ENCODE assay signal across 8 cellular contexts in genomic region chr3:106176734-106177133, GRCh38.
DNase-seq lines count a peak whose midpoint lies in the region; ATAC-seq and TF ChIP-seq lines count a peak whose summit lies in the region.

No MANE protein-coding gene starts in this region.

- H3K4me3 ChIP-seq in CD4-positive, CD25-positive, alpha-beta regulatory T cell (ENCODE audit: low read depth, low read length): peak overlapping the region; percentile 75
- H3K4me3 ChIP-seq in skeletal muscle satellite cell (ENCODE audit: low read length): no peak overlapping the region
- no peak overlapping the region for H3K4me3 ChIP-seq in endodermal cell (ENCODE audit: low read length)

- peaks cover 62% of the 10 kb centered on the region for H3K4me1 ChIP-seq in CD4-positive, CD25-positive, alpha-beta regulatory T cell (ENCODE audit: control insufficient read depth, insufficient read depth, low read length, poor library complexity, severe bottlenecking)
- H3K4me1 ChIP-seq in skeletal muscle satellite cell (ENCODE audit: control insufficient read depth, insufficient read depth, low read length) (no peaks in the 10 kb centered on the region), endodermal cell (ENCODE audit: control insufficient read depth, insufficient read depth, low read length) (peaks cover 3% of the 10 kb centered on the region)

- H3K27me3 Mint-ChIP-seq in CD4-positive, CD25-positive, alpha-beta regulatory T cell: no peaks in the 10 kb centered on the region
- no peaks in the 10 kb centered on the region for H3K27me3 Mint-ChIP-seq in activated T-helper 17 cell treated with anti-CD3 and anti-CD28 coated beads, Interleukin-2, amount 50 U/mL, for 72 hours
- H3K27me3 Mint-ChIP-seq in endodermal cell (ENCODE audit: insufficient read depth): no peaks in the 10 kb centered on the region

- peak overlapping the region; percentile 67 for H3K27ac ChIP-seq in CD4-positive, CD25-positive, alpha-beta regulatory T cell (ENCODE audit: insufficient read depth, low read length, poor library complexity, severe bottlenecking)
- H3K27ac ChIP-seq in endodermal cell (ENCODE audit: low read depth, low read length): no peak overlapping the region

- H3K9me3 ChIP-seq in CD4-positive, CD25-positive, alpha-beta regulatory T cell (ENCODE audit: control insufficient read depth in 2 of 2, low read length in 2 of 2): no peaks in the 10 kb centered on the region
- H3K9me3 ChIP-seq in skeletal muscle satellite cell (replicated peaks; ENCODE audit: low read length) (no peaks in the 10 kb centered on the region), endodermal cell (ENCODE audit: control insufficient read depth, low read length) (no peaks in the 10 kb centered on the region)

- H3K27me3 ChIP-seq in CD4-positive, CD25-positive, alpha-beta regulatory T cell (ENCODE audit: control insufficient read depth, insufficient read depth, low read length): no peaks in the 10 kb centered on the region
- no peaks in the 10 kb centered on the region for H3K27me3 ChIP-seq in skeletal muscle satellite cell (ENCODE audit: control insufficient read depth, insufficient read depth, low read length)
- H3K27me3 ChIP-seq in endodermal cell (ENCODE audit: control insufficient read depth, insufficient read depth, low read length, poor library complexity, severe bottlenecking): no peaks in the 10 kb centered on the region

- H3K36me3 Mint-ChIP-seq in CD4-positive, CD25-positive, alpha-beta regulatory T cell: no peaks in the 10 kb centered on the region
- H3K36me3 Mint-ChIP-seq in activated T-helper 17 cell treated with anti-CD3 and anti-CD28 coated beads, Interleukin-2, amount 50 U/mL, for 72 hours (ENCODE audit: low read depth): peaks cover 9% of the 10 kb centered on the region
- H3K36me3 Mint-ChIP-seq in endodermal cell (ENCODE audit: low read depth): no peaks in the 10 kb centered on the region

- H3K36me3 ChIP-seq in CD4-positive, CD25-positive, alpha-beta regulatory T cell (ENCODE audit: control insufficient read depth, insufficient read depth, low read length): no peaks in the 10 kb centered on the region
- no peaks in the 10 kb centered on the region for H3K36me3 ChIP-seq in skeletal muscle satellite cell (ENCODE audit: insufficient read depth, low read length)
- H3K36me3 ChIP-seq in endodermal cell (ENCODE audit: control insufficient read depth, insufficient read depth, low read length): no peaks in the 10 kb centered on the region

- H3K4me1 Mint-ChIP-seq in CD4-positive, CD25-positive, alpha-beta regulatory T cell: peaks cover 24 to 60% (median 48%) of the 10 kb centered on the region in 4 donors
- peaks cover 35% of the 10 kb centered on the region for H3K4me1 Mint-ChIP-seq in activated T-helper 17 cell treated with anti-CD3 and anti-CD28 coated beads, Interleukin-2, amount 50 U/mL, for 72 hours
- H3K4me1 Mint-ChIP-seq in endodermal cell: peaks cover 5% of the 10 kb centered on the region

- H3K9ac ChIP-seq in skeletal muscle satellite cell (ENCODE audit: low read depth, low read length) (no peak overlapping the region), endodermal cell (ENCODE audit: extremely low read depth, low read length, poor library complexity, severe bottlenecking) (no peak overlapping the region)

- H3K27ac Mint-ChIP-seq in CD4-positive, CD25-positive, alpha-beta regulatory T cell: peak overlapping the region; percentile 88 to 96 (median 89)
- H3K27ac Mint-ChIP-seq in activated T-helper 17 cell treated with anti-CD3 and anti-CD28 coated beads, Interleukin-2, amount 50 U/mL, for 72 hours: peak overlapping the region; percentile 80
- no peak overlapping the region for H3K27ac Mint-ChIP-seq in endodermal cell

- 89 to 95% methylated on average over 2 to 3 of the region's 3 CpGs for WGBS in endodermal cell (ENCODE audit: insufficient coverage in 1 of 2, insufficient read length in 1 of 2), 2 experiments

- ATAC-seq in CD4-positive, CD25-positive, alpha-beta regulatory T cell (ENCODE audit: low read depth in 2 of 2): peak; percentile 93 to 95
- ATAC-seq in GM21526 (IDR thresholded peaks at IDR 0.05; ENCODE audit: low FRiP score, unreplicated experiment): peak; percentile 90
- ATAC-seq in activated T-helper 17 cell treated with anti-CD3 and anti-CD28 coated beads, Interleukin-2, amount 50 U/mL, for 72 hours (replicated peaks): peak; percentile 90

- H3K4me3 Mint-ChIP-seq in CD4-positive, CD25-positive, alpha-beta regulatory T cell: peak overlapping the region; percentile 55 to 82 (median 70)
- peak overlapping the region; percentile 71 for H3K4me3 Mint-ChIP-seq in activated T-helper 17 cell treated with anti-CD3 and anti-CD28 coated beads, Interleukin-2, amount 50 U/mL, for 72 hours
- H3K4me3 Mint-ChIP-seq in endodermal cell: no peak overlapping the region

- peak overlapping the region; percentile 36 for H3K4me2 ChIP-seq in skeletal muscle satellite cell (ENCODE audit: low read length)

- DNase-seq in CD4-positive, CD25-positive, alpha-beta regulatory T cell: peak; percentile 6 to 96 (median 77)
- DNase-seq in Kasumi-1 (lab: John Stamatoyannopoulos, UW) (peak; percentile 71 to 78), NCI-H446 (lab: John Stamatoyannopoulos, UW) (no peak), endodermal cell (no peak), HUDEP-2 (lab: John Stamatoyannopoulos, UW; ENCODE audit: unreplicated experiment in 76 of 76) (no peak)

- no peak for TF ChIP-seq CTCF in endodermal cell (conservative IDR thresholded peaks at IDR 0.05)

- peaks cover 0 to 2% (median 0%) of the 10 kb centered on the region in 7 donors for H3K9me3 Mint-ChIP-seq in CD4-positive, CD25-positive, alpha-beta regulatory T cell
- no peaks in the 10 kb centered on the region for H3K9me3 Mint-ChIP-seq in activated T-helper 17 cell treated with anti-CD3 and anti-CD28 coated beads, Interleukin-2, amount 50 U/mL, for 72 hours
- H3K9me3 Mint-ChIP-seq in endodermal cell: no peaks in the 10 kb centered on the region

Comparison
In these comparisons a context has a peak if more than half of its experiments do, and no peak if none do; other contexts are left out.
1. DNase-seq: peak in CD4-positive, CD25-positive, alpha-beta regulatory T cell (3 of 3) and Kasumi-1 (2 of 2); none in NCI-H446 (0 of 2), endodermal cell (single experiment) and HUDEP-2 (0 of 76).
2. Peak in every context shown above with its lines, with median percentiles within 50 percentile points of each other: ATAC-seq.